1 cellular context compared by ENCODE assay signal in genomic region chr20:23336476-23336875, GRCh38.
TF ChIP-seq lines count a peak whose summit lies in the region.

No MANE protein-coding gene starts in this region.

TF ChIP-seq in K562, 482 proteins besides CTCF, POLR2A, EP300 and RAD21:
- TF ChIP-seq NBN (IDR thresholded peaks at IDR 0.05; ENCODE audit: low read depth) (no peak), NFYB (IDR thresholded peaks at IDR 0.05; ENCODE audit: extremely low read depth, insufficient read length) (peak; percentile 12)
